ENCODE assay signal across 30 cellular contexts in genomic region chr11:118873804-118874203, GRCh38. TPM values are rescaled to one million over a fixed set of nuclear protein-coding genes. Genes with fewer than 3 reads are reported as not detected.
DNase-seq lines count a peak whose midpoint lies in the region; ATAC-seq and TF ChIP-seq lines count a peak whose summit lies in the region.
"Had no signal": no experiment of that assay in that cellular context is flagged by ENCODE, and none has a peak within 500 bp of the region (broad histone marks: within the 10 kb centered on the region; RNA-seq: fewer than 3 reads in every experiment).

No MANE protein-coding gene starts in this region.

- no peaks in the 10 kb centered on the region for H3K36me3 Mint-ChIP-seq in activated CD4-positive, alpha-beta memory T cell treated with anti-CD3 and anti-CD28 coated beads for 36 hours
- no peaks in the 10 kb centered on the region for H3K36me3 Mint-ChIP-seq in activated CD4-positive, alpha-beta memory T cell treated with anti-CD3 and anti-CD28 coated beads, Interleukin-2, amount 10 ng/mL, durations not matched to agents 7 days and 5 days (ENCODE audit: low read depth)
- peaks cover 1% of the 10 kb centered on the region for H3K36me3 Mint-ChIP-seq in activated naive CD8-positive, alpha-beta T cell treated with anti-CD3 and anti-CD28 coated beads, Interleukin-2, amount 10 ng/mL, durations not matched to agents 7 days and 5 days
- no peaks in the 10 kb centered on the region for H3K36me3 Mint-ChIP-seq in natural killer cell treated with Interleukin-12 subunit alpha and Interleukin-12 subunit beta and Interleukin-15 and Interleukin-18, amount 100 ng/mL, for 72 hours
- no peaks in the 10 kb centered on the region for H3K36me3 Mint-ChIP-seq in MCF 10A (ENCODE audit: insufficient read depth, unreplicated experiment)

- POLR2A ChIA-PET in activated CD4-positive, alpha-beta memory T cell treated with anti-CD3 and anti-CD28 coated beads for 36 hours (lab: Charles Lee), result interaction anchor here (1.8 to 2.1 kb wide), 3 partner anchors 9 to 85 kb away, joined by 4 to 22 read pairs (median 18); partner anchors contain the start of genes CXCR5 and DDX6
- POLR2A ChIA-PET in activated CD4-positive, alpha-beta memory T cell treated with anti-CD3 and anti-CD28 coated beads, Interleukin-2, amount 10 ng/mL, durations not matched to agents 7 days and 5 days (lab: Charles Lee), result interaction anchor here (6.2 kb wide), 1 partner anchor 83 kb away, joined by 175 read pairs; the partner anchor contains the start of gene DDX6
- POLR2A ChIA-PET in HEK293 (lab: Yijun Ruan, JAX) (no interaction called here), MCF 10A (lab: Yijun Ruan, JAX) (interaction anchor here (1.4 kb wide), 1 partner anchor 21 kb away, joined by 3 read pairs; no protein-coding TSS in a partner anchor)
- POLR2A ChIA-PET in activated naive CD8-positive, alpha-beta T cell treated with anti-CD3 and anti-CD28 coated beads, Interleukin-2, amount 10 ng/mL, durations not matched to agents 7 days and 5 days (lab: Charles Lee), result interaction anchor here (0.9 to 2.5 kb wide), 2 partner anchors 21 to 84 kb away, joined by 4 to 19 read pairs; partner anchors contain the start of gene DDX6

- H3K4me1 ChIP-seq in HEK293 (ENCODE audit: control insufficient read depth, insufficient read depth, low read length), result no peaks in the 10 kb centered on the region
- H3K4me1 ChIP-seq: foreskin keratinocyte, HAP-1 had no signal

- no peak for DNase-seq in activated CD4-positive, alpha-beta memory T cell treated with anti-CD3 and anti-CD28 coated beads for 36 hours
- DNase-seq in activated CD4-positive, alpha-beta memory T cell treated with anti-CD3 and anti-CD28 coated beads, Interleukin-2, amount 10 ng/mL, durations not matched to agents 7 days and 5 days, result no peak
- no peak for DNase-seq in activated naive CD8-positive, alpha-beta T cell treated with anti-CD3 and anti-CD28 coated beads, Interleukin-2, amount 10 ng/mL, durations not matched to agents 7 days and 5 days
- no peak for DNase-seq in natural killer cell treated with Interleukin-12 subunit alpha and Interleukin-12 subunit beta and Interleukin-15 and Interleukin-18, amount 100 ng/mL, for 72 hours (ENCODE audit: low spot score)
- no peak for DNase-seq in NCI-H2227 (lab: John Stamatoyannopoulos, UW; ENCODE audit: unreplicated experiment)
- DNase-seq in MCF 10A (ENCODE audit: unreplicated experiment), result no peak
- DNase-seq: activated CD8-positive, alpha-beta memory T cell treated with anti-CD3 and anti-CD28 coated beads for 24 hours; activated T-cell treated with anti-CD3 and anti-CD28 coated beads, Interleukin-2, amount 50 U/mL, for 1 hour; BE2C; foreskin keratinocyte; Kasumi-1; left colon; NCI-H1092; NCI-H2029 treated with DMSO at 0.1 percent for 48 hours; NCI-H345; NCI-H748 treated with DMSO at 0.1 percent for 48 hours; RPMI8226; small intestine; stimulated activated CD4-positive, alpha-beta T cell treated with anti-CD3 and anti-CD28 coated beads, Interleukin-1b, Interleukin-23, amount 100 ng/mL, for 48 hours; T-helper 9 cell; testis; uterus; WERI-Rb-1 had no signal

- no peak overlapping the region for H3K4me3 Mint-ChIP-seq in activated CD4-positive, alpha-beta memory T cell treated with anti-CD3 and anti-CD28 coated beads for 36 hours
- no peak overlapping the region for H3K4me3 Mint-ChIP-seq in activated CD4-positive, alpha-beta memory T cell treated with anti-CD3 and anti-CD28 coated beads, Interleukin-2, amount 10 ng/mL, durations not matched to agents 7 days and 5 days
- no peak overlapping the region for H3K4me3 Mint-ChIP-seq in activated naive CD8-positive, alpha-beta T cell treated with anti-CD3 and anti-CD28 coated beads, Interleukin-2, amount 10 ng/mL, durations not matched to agents 7 days and 5 days
- no peak overlapping the region for H3K4me3 Mint-ChIP-seq in natural killer cell treated with Interleukin-12 subunit alpha and Interleukin-12 subunit beta and Interleukin-15 and Interleukin-18, amount 100 ng/mL, for 72 hours
- H3K4me3 Mint-ChIP-seq in MCF 10A (ENCODE audit: unreplicated experiment), result no peak overlapping the region

- intact Hi-C loops in activated CD4-positive, alpha-beta memory T cell treated with anti-CD3 and anti-CD28 coated beads for 36 hours (cut with micrococcal nuclease), result loop anchor here (5.0 to 10.0 kb wide), 2 partner anchors 439 to 632 kb away; partner anchors contain the start of gene KMT2A
- intact Hi-C loops in MCF 10A (cut with micrococcal nuclease), result no loop called here

- no peaks in the 10 kb centered on the region for H3K27me3 Mint-ChIP-seq in activated CD4-positive, alpha-beta memory T cell treated with anti-CD3 and anti-CD28 coated beads for 36 hours
- H3K27me3 Mint-ChIP-seq in activated CD4-positive, alpha-beta memory T cell treated with anti-CD3 and anti-CD28 coated beads, Interleukin-2, amount 10 ng/mL, durations not matched to agents 7 days and 5 days, result peaks cover 1% of the 10 kb centered on the region
- H3K27me3 Mint-ChIP-seq in activated naive CD8-positive, alpha-beta T cell treated with anti-CD3 and anti-CD28 coated beads, Interleukin-2, amount 10 ng/mL, durations not matched to agents 7 days and 5 days, result no peaks in the 10 kb centered on the region
- no peaks in the 10 kb centered on the region for H3K27me3 Mint-ChIP-seq in natural killer cell treated with Interleukin-12 subunit alpha and Interleukin-12 subunit beta and Interleukin-15 and Interleukin-18, amount 100 ng/mL, for 72 hours
- H3K27me3 Mint-ChIP-seq in MCF 10A (ENCODE audit: insufficient read depth, unreplicated experiment), result no peaks in the 10 kb centered on the region

- no peaks in the 10 kb centered on the region for H3K9me3 Mint-ChIP-seq in activated CD4-positive, alpha-beta memory T cell treated with anti-CD3 and anti-CD28 coated beads for 36 hours
- no peaks in the 10 kb centered on the region for H3K9me3 Mint-ChIP-seq in activated CD4-positive, alpha-beta memory T cell treated with anti-CD3 and anti-CD28 coated beads, Interleukin-2, amount 10 ng/mL, durations not matched to agents 7 days and 5 days
- H3K9me3 Mint-ChIP-seq in activated naive CD8-positive, alpha-beta T cell treated with anti-CD3 and anti-CD28 coated beads, Interleukin-2, amount 10 ng/mL, durations not matched to agents 7 days and 5 days, result peaks cover 2% of the 10 kb centered on the region
- H3K9me3 Mint-ChIP-seq in natural killer cell treated with Interleukin-12 subunit alpha and Interleukin-12 subunit beta and Interleukin-15 and Interleukin-18, amount 100 ng/mL, for 72 hours, result peaks cover 5% of the 10 kb centered on the region
- H3K9me3 Mint-ChIP-seq in MCF 10A (ENCODE audit: unreplicated experiment), result no peaks in the 10 kb centered on the region

- CTCF ChIA-PET in activated CD4-positive, alpha-beta memory T cell treated with anti-CD3 and anti-CD28 coated beads for 36 hours (lab: Charles Lee), result no interaction called here
- CTCF ChIA-PET in activated CD4-positive, alpha-beta memory T cell treated with anti-CD3 and anti-CD28 coated beads, Interleukin-2, amount 10 ng/mL, durations not matched to agents 7 days and 5 days (lab: Charles Lee), result interaction anchor here (1.0 kb wide), 1 partner anchor 57 kb away, joined by 3 read pairs; no protein-coding TSS in a partner anchor
- CTCF ChIA-PET in HEK293 (lab: Yijun Ruan, JAX) (no interaction called here), MCF 10A (lab: Yijun Ruan, JAX) (interaction anchor here (0.6 to 1.3 kb wide), 2 partner anchors 77 to 184 kb away, joined by 3 to 5 read pairs; no protein-coding TSS in a partner anchor)

- BruUV-seq in MCF 10A (replicated peaks; lab: Mats Ljungman, UMichigan), result no TSS peak

- H3K4me1 Mint-ChIP-seq in activated CD4-positive, alpha-beta memory T cell treated with anti-CD3 and anti-CD28 coated beads for 36 hours (ENCODE audit: low read depth), result peaks cover 85% of the 10 kb centered on the region
- H3K4me1 Mint-ChIP-seq in activated CD4-positive, alpha-beta memory T cell treated with anti-CD3 and anti-CD28 coated beads, Interleukin-2, amount 10 ng/mL, durations not matched to agents 7 days and 5 days, result peaks cover 84% of the 10 kb centered on the region
- H3K4me1 Mint-ChIP-seq in activated naive CD8-positive, alpha-beta T cell treated with anti-CD3 and anti-CD28 coated beads, Interleukin-2, amount 10 ng/mL, durations not matched to agents 7 days and 5 days, result peaks cover 69% of the 10 kb centered on the region
- H3K4me1 Mint-ChIP-seq in natural killer cell treated with Interleukin-12 subunit alpha and Interleukin-12 subunit beta and Interleukin-15 and Interleukin-18, amount 100 ng/mL, for 72 hours (ENCODE audit: low read depth in 2 of 2), result peaks cover 57 to 67% of the 10 kb centered on the region in 2 donors
- H3K4me1 Mint-ChIP-seq in MCF 10A (ENCODE audit: insufficient read depth, unreplicated experiment), result no peaks in the 10 kb centered on the region

- no peaks in the 10 kb centered on the region for H3K36me3 ChIP-seq in HEK293 (ENCODE audit: control insufficient read depth in 2 of 2, insufficient read depth in 1 of 2, low read length in 2 of 2)
- H3K36me3 ChIP-seq: BE2C, HAP-1, uterus, WERI-Rb-1 had no signal

- peak overlapping the region; percentile 94 for H3K27ac Mint-ChIP-seq in activated CD4-positive, alpha-beta memory T cell treated with anti-CD3 and anti-CD28 coated beads for 36 hours
- H3K27ac Mint-ChIP-seq in activated CD4-positive, alpha-beta memory T cell treated with anti-CD3 and anti-CD28 coated beads, Interleukin-2, amount 10 ng/mL, durations not matched to agents 7 days and 5 days, result no peak overlapping the region
- peak overlapping the region; percentile 78 for H3K27ac Mint-ChIP-seq in activated naive CD8-positive, alpha-beta T cell treated with anti-CD3 and anti-CD28 coated beads, Interleukin-2, amount 10 ng/mL, durations not matched to agents 7 days and 5 days
- H3K27ac Mint-ChIP-seq in natural killer cell treated with Interleukin-12 subunit alpha and Interleukin-12 subunit beta and Interleukin-15 and Interleukin-18, amount 100 ng/mL, for 72 hours, result peak overlapping the region; percentile 78 to 79
- no peak overlapping the region for H3K27ac Mint-ChIP-seq in MCF 10A (ENCODE audit: low read depth, unreplicated experiment)

- H3K9me3 ChIP-seq in HEK293 (ENCODE audit: control insufficient read depth, insufficient read depth, low read depth, low read length), result no peaks in the 10 kb centered on the region
- H3K9me3 ChIP-seq: BE2C, HAP-1, testis, uterus had no signal

- no peak overlapping the region for H3K27ac ChIP-seq in HEK293 (ENCODE audit: extremely low read depth, low read depth, low read length)
- H3K27ac ChIP-seq: foreskin keratinocyte, testis, uterus, WERI-Rb-1 had no signal

- TF ChIP-seq CTCF in HEK293 (tag by site-specific recombination; IDR thresholded peaks at IDR 0.05), result no peak
- TF ChIP-seq CTCF in MCF 10A (IDR thresholded peaks at IDR 0.05; ENCODE audit: unreplicated experiment), result no peak

- ATAC-seq in activated naive CD8-positive, alpha-beta T cell treated with anti-CD3 and anti-CD28 coated beads, Interleukin-2, amount 10 ng/mL, durations not matched to agents 7 days and 5 days (ENCODE audit: low read depth), result no peak
- ATAC-seq in natural killer cell treated with Interleukin-12 subunit alpha and Interleukin-12 subunit beta and Interleukin-15 and Interleukin-18, amount 100 ng/mL, for 72 hours, result no peak
- no peak for ATAC-seq in GM21786 (IDR thresholded peaks at IDR 0.05; ENCODE audit: unreplicated experiment)
- ATAC-seq: esophagus mucosa, foreskin keratinocyte, left colon had no signal

- H3K4me3 ChIP-seq in HEK293 (ENCODE audit: low read depth, low read length), result no peak overlapping the region
- H3K4me3 ChIP-seq: HAP-1, testis, uterus had no signal

RNA-seq across cellular contexts. Expression of gene CXCR5, which starts 9.9 kb away (rescaled TPM):
- total RNA-seq in activated CD4-positive, alpha-beta memory T cell treated with anti-CD3 and anti-CD28 coated beads for 36 hours, result 10 to 100 TPM; 28.0 to 28.3 TPM
- total RNA-seq in activated CD4-positive, alpha-beta memory T cell treated with anti-CD3 and anti-CD28 coated beads, Interleukin-2, amount 10 ng/mL, durations not matched to agents 7 days and 5 days, result under 1 TPM; 0.83 to 0.86 TPM
- 1 to 10 TPM; 1.9 to 2.2 TPM for total RNA-seq in activated naive CD8-positive, alpha-beta T cell treated with anti-CD3 and anti-CD28 coated beads, Interleukin-2, amount 10 ng/mL, durations not matched to agents 7 days and 5 days
- total RNA-seq in natural killer cell treated with Interleukin-12 subunit alpha and Interleukin-12 subunit beta and Interleukin-15 and Interleukin-18, amount 100 ng/mL, for 72 hours, result 1 to 10 TPM; 3.1 to 6.3 TPM
- not detected in 2 replicates for total RNA-seq in MCF 10A (2022)
- total RNA-seq: A673, Daoy, foreskin keratinocyte, SK-MEL-5 had no signal

RNA-seq across cellular contexts. Expression of gene BCL9L, which starts 51.9 kb away (rescaled TPM):
- 10 to 100 TPM; 28.2 to 31.8 TPM for total RNA-seq in activated CD4-positive, alpha-beta memory T cell treated with anti-CD3 and anti-CD28 coated beads for 36 hours
- 10 to 100 TPM; 56.8 to 62.5 TPM for total RNA-seq in activated CD4-positive, alpha-beta memory T cell treated with anti-CD3 and anti-CD28 coated beads, Interleukin-2, amount 10 ng/mL, durations not matched to agents 7 days and 5 days
- total RNA-seq in activated naive CD8-positive, alpha-beta T cell treated with anti-CD3 and anti-CD28 coated beads, Interleukin-2, amount 10 ng/mL, durations not matched to agents 7 days and 5 days, result 100 to 1,000 TPM; 116 to 128 TPM
- total RNA-seq in natural killer cell treated with Interleukin-12 subunit alpha and Interleukin-12 subunit beta and Interleukin-15 and Interleukin-18, amount 100 ng/mL, for 72 hours, result 10 to 100 TPM; 33.5 to 62.2 TPM
- 91.6 and 121 TPM in 2 replicates for total RNA-seq in MCF 10A (2022)

Comparison
In these comparisons a context has a peak if more than half of its experiments do, and no peak if none do; other contexts are left out.
1. H3K27ac Mint-ChIP-seq: peak in activated CD4-positive, alpha-beta memory T cell treated with anti-CD3 and anti-CD28 coated beads for 36 hours (single experiment), activated naive CD8-positive, alpha-beta T cell treated with anti-CD3 and anti-CD28 coated beads, Interleukin-2, amount 10 ng/mL, durations not matched to agents 7 days and 5 days (single experiment) and natural killer cell treated with Interleukin-12 subunit alpha and Interleukin-12 subunit beta and Interleukin-15 and Interleukin-18, amount 100 ng/mL, for 72 hours (2 of 2); none in activated CD4-positive, alpha-beta memory T cell treated with anti-CD3 and anti-CD28 coated beads, Interleukin-2, amount 10 ng/mL, durations not matched to agents 7 days and 5 days (single experiment) and MCF 10A (single experiment).
2. CTCF ChIA-PET loops: an anchor here in activated CD4-positive, alpha-beta memory T cell treated with anti-CD3 and anti-CD28 coated beads, Interleukin-2, amount 10 ng/mL, durations not matched to agents 7 days and 5 days (1.0 kb wide) and MCF 10A (0.6 to 1.3 kb wide); none called in activated CD4-positive, alpha-beta memory T cell treated with anti-CD3 and anti-CD28 coated beads for 36 hours and HEK293.